14 cellular contexts compared by ENCODE assay signal in genomic region chr3:64343692-64344440, GRCh38.
A peak's percentile ranks its signal among the peaks of the same experiment; 100 is the strongest.
DNase-seq lines count a peak whose midpoint lies in the region; ATAC-seq and TF ChIP-seq lines count a peak whose summit lies in the region.
"Had no signal": no experiment of that assay in that cellular context is flagged by ENCODE, and none has a peak within 500 bp of the region (broad histone marks: within the 10 kb centered on the region; RNA-seq: fewer than 3 reads in every experiment).

No MANE protein-coding gene starts in this region.

- no peak overlapping the region for H3K9ac ChIP-seq in PC-3 (ENCODE audit: low read length)

- DNase-seq in PC-3 (no peak), epithelial cell of esophagus (ENCODE audit: low read depth) (peak; percentile 48), myocyte (ENCODE audit: low read depth) (peak; percentile 56), SW 1271 (lab: John Stamatoyannopoulos, UW) (no peak), NCI-H526 (lab: John Stamatoyannopoulos, UW) (no peak)
- DNase-seq in activated T-cell treated with anti-CD3 and anti-CD28 coated beads, Interleukin-2, amount 50 U/mL, for 72 hours: no peak
- DNase-seq: activated CD4-positive, CD25-positive, alpha-beta regulatory T cell treated with anti-CD3 and anti-CD28 coated beads, Interleukin-2, amount 50 U/mL, for 72 hours; activated effector memory CD4-positive, alpha-beta T cell treated with anti-CD3 and anti-CD28 coated beads, Interleukin-2, amount 50 U/mL, for 16 hours; DMS153; natural killer cell; NCI-H524; SJCRH30 had no signal

- CTCF ChIA-PET in PC-3 (lab: Charles Lee): no interaction called here

- H3K27me3 Mint-ChIP-seq in activated T-cell treated with anti-CD3 and anti-CD28 coated beads, Interleukin-2, amount 50 U/mL, for 72 hours (ENCODE audit: low read depth): peaks cover 21% of the 10 kb centered on the region

- POLR2A ChIA-PET in PC-3 (lab: Charles Lee; ENCODE audit: unreplicated experiment): no interaction called here

- no peaks in the 10 kb centered on the region for H3K36me3 ChIP-seq in PC-3 (ENCODE audit: low read depth, low read length)
- H3K36me3 ChIP-seq: SJCRH30 had no signal

- intact Hi-C loops in PC-3 (cut with micrococcal nuclease): loop anchor here (2.0 to 5.0 kb wide), 2 partner anchors 53 to 77 kb away; no protein-coding TSS in a partner anchor

- H3K4me1 Mint-ChIP-seq in activated T-cell treated with anti-CD3 and anti-CD28 coated beads, Interleukin-2, amount 50 U/mL, for 72 hours (ENCODE audit: low read depth): no peaks in the 10 kb centered on the region
- H3K4me1 Mint-ChIP-seq: natural killer cell had no signal

- ATAC-seq in PC-3 (no peak), GM21528 (IDR thresholded peaks at IDR 0.05; ENCODE audit: low FRiP score, unreplicated experiment) (no peak)
- no peak for ATAC-seq in activated T-cell treated with anti-CD3 and anti-CD28 coated beads, Interleukin-2, amount 50 U/mL, for 72 hours (replicated peaks in 1 of 2)
- ATAC-seq: natural killer cell had no signal

- H3K79me2 ChIP-seq in PC-3 (ENCODE audit: low read length): no peaks in the 10 kb centered on the region

- no peaks in the 10 kb centered on the region for H3K9me3 ChIP-seq in PC-3 (ENCODE audit: low read length)
- H3K9me3 ChIP-seq: SJCRH30 had no signal

- peak overlapping the region; percentile 56; the same call in 1 of the 2 replicates for H3K4me2 ChIP-seq in PC-3 (ENCODE audit: low read length)

- H4K20me1 ChIP-seq in PC-3 (ENCODE audit: low read length): no peaks in the 10 kb centered on the region

- peaks cover 32% of the 10 kb centered on the region for H3K4me1 ChIP-seq in PC-3 (ENCODE audit: insufficient read depth, low read length)
- H3K4me1 ChIP-seq: SJCRH30 had no signal

- H3F3A ChIP-seq in PC-3 (ENCODE audit: low read length, unreplicated experiment): no peaks in the 10 kb centered on the region

- H3K27me3 ChIP-seq in PC-3 (ENCODE audit: low read length): no peaks in the 10 kb centered on the region
- H3K27me3 ChIP-seq: SJCRH30 had no signal

- peak overlapping the region; percentile 75; the same call in 1 of the 2 replicates for H2AFZ ChIP-seq in PC-3 (ENCODE audit: low read length)

- no peak overlapping the region for H3K27ac Mint-ChIP-seq in activated T-cell treated with anti-CD3 and anti-CD28 coated beads, Interleukin-2, amount 50 U/mL, for 72 hours
- H3K27ac Mint-ChIP-seq: natural killer cell had no signal

- peak overlapping the region; percentile 28; the same call in 1 of the 2 replicates for H3K27ac ChIP-seq in 22Rv1
- H3K27ac ChIP-seq in PC-3 (ENCODE audit: low read length): peak overlapping the region; percentile 53; the same call in 1 of the 2 replicates
- H3K27ac ChIP-seq: SJCRH30 had no signal

- H3K9me3 Mint-ChIP-seq in activated T-cell treated with anti-CD3 and anti-CD28 coated beads, Interleukin-2, amount 50 U/mL, for 72 hours: no peaks in the 10 kb centered on the region

- no peak overlapping the region for H3K4me3 ChIP-seq in PC-3 (ENCODE audit: low read length)
- H3K4me3 ChIP-seq in epithelial cell of esophagus (ENCODE audit: low read length): no peak overlapping the region
- H3K4me3 ChIP-seq: SJCRH30 had no signal

- no peak overlapping the region for H3K4me3 Mint-ChIP-seq in activated T-cell treated with anti-CD3 and anti-CD28 coated beads, Interleukin-2, amount 50 U/mL, for 72 hours
- H3K4me3 Mint-ChIP-seq: natural killer cell had no signal

- H3K36me3 Mint-ChIP-seq in activated T-cell treated with anti-CD3 and anti-CD28 coated beads, Interleukin-2, amount 50 U/mL, for 72 hours (ENCODE audit: insufficient read depth in 2 of 2): no peaks in the 10 kb centered on the region
- H3K36me3 Mint-ChIP-seq: natural killer cell had no signal

- no peaks in the 10 kb centered on the region for H3K9me2 ChIP-seq in PC-3 (replicated peaks; ENCODE audit: low read length)

- no TSS peak for BruUV-seq in PC-3 (replicated peaks; lab: Mats Ljungman, UMichigan)

- no peak for TF ChIP-seq CTCF in 22Rv1 (IDR thresholded peaks at IDR 0.05)
- no peak for TF ChIP-seq CTCF in PC-3 (conservative IDR thresholded peaks at IDR 0.05; ENCODE audit: low read depth, low read length)
- TF ChIP-seq CTCF in epithelial cell of esophagus (IDR thresholded peaks at IDR 0.05; ENCODE audit: insufficient read depth, low read depth, low read length, missing control alignments): no peak

Comparison
In these comparisons a context has a peak if more than half of its experiments do, and no peak if none do; other contexts are left out.
1. DNase-seq: peak in epithelial cell of esophagus (single experiment) and myocyte (single experiment); none in PC-3 (single experiment), SW 1271 (0 of 2), activated T-cell treated with anti-CD3 and anti-CD28 coated beads, Interleukin-2, amount 50 U/mL, for 72 hours (0 of 2) and NCI-H526 (0 of 2).